In genomic region chr4:103424853-103425252, GRCh38 we compare ENCODE assay signal across 12 cellular contexts.
DNase-seq lines count a peak whose midpoint lies in the region; ATAC-seq, FAIRE-seq and TF ChIP-seq lines count a peak whose summit lies in the region.
"Had no signal": no experiment of that assay in that cellular context is flagged by ENCODE, and none has a peak within 500 bp of the region (broad histone marks: within the 10 kb centered on the region; RNA-seq: fewer than 3 reads in every experiment).

No MANE protein-coding gene starts in this region.

- no peak overlapping the region for H3K4me2 ChIP-seq in GM23248 (ENCODE audit: unreplicated experiment)
- no peak overlapping the region for H3K4me2 ChIP-seq in K562 (ENCODE audit: insufficient read depth, low read length)
- H3K4me2 ChIP-seq: smooth muscle cell had no signal

- H2AFZ ChIP-seq in GM23248 (no peak overlapping the region), K562 (ENCODE audit: low read depth, low read length) (no peak overlapping the region)

- DNase-seq in GM23248, result peak; percentile 2
- DNase-seq in LHCN-M2 (ENCODE audit: low read depth), result peak; percentile 5
- DNase-seq in K562 (ENCODE audit: extremely low read depth in 1 of 4, low spot score in 3 of 4), result no peak
- peak in 2 of 3 donors; percentile 38 to 79 for DNase-seq in right lobe of liver
- no peak for DNase-seq in medulla oblongata (ENCODE audit: extremely low spot score)
- no peak for DNase-seq in mesenteric fat pad (ENCODE audit: low spot score)
- DNase-seq: activated T-cell treated with anti-CD3 and anti-CD28 coated beads, Interleukin-2, amount 50 U/mL, for 1 hour; nephron progenitor cell; thyroid gland had no signal

- no peak for TF ChIP-seq EP300 in K562 (IDR thresholded peaks at IDR 0.05; ENCODE audit: low read length)

- H3K4me1 ChIP-seq in GM23248 (ENCODE audit: insufficient read depth), result no peaks in the 10 kb centered on the region
- H3K4me1 ChIP-seq in K562 (replicated peaks in 1 of 2; ENCODE audit: control insufficient read depth in 2 of 2, insufficient read depth in 2 of 2, low read length in 2 of 2), result no peaks in the 10 kb centered on the region
- H3K4me1 ChIP-seq in right lobe of liver, result peaks cover 0 to 19% (median 8%) of the 10 kb centered on the region in 4 donors
- H3K4me1 ChIP-seq: thyroid gland had no signal

- H3K9me3 ChIP-seq in GM23248 (ENCODE audit: low read depth), result no peaks in the 10 kb centered on the region
- H3K9me3 ChIP-seq in K562 (replicated peaks; ENCODE audit: control insufficient read depth, insufficient read depth, low read depth, low read length), result no peaks in the 10 kb centered on the region
- H3K9me3 ChIP-seq in right lobe of liver, result no peaks in the 10 kb centered on the region
- H3K9me3 ChIP-seq: thyroid gland had no signal

- BruUV-seq in K562 (replicated peaks; lab: Mats Ljungman, UMichigan), result no TSS peak

- H3K9me2 ChIP-seq in GM23248 (ENCODE audit: insufficient read depth), result no peaks in the 10 kb centered on the region

- H3K36me3 ChIP-seq in GM23248 (ENCODE audit: low read depth) (no peaks in the 10 kb centered on the region), K562 (ENCODE audit: control insufficient read depth, insufficient read depth, low read length) (no peaks in the 10 kb centered on the region), right lobe of liver (no peaks in the 10 kb centered on the region)
- H3K36me3 ChIP-seq: thyroid gland had no signal

- H3K9ac ChIP-seq in GM23248, result no peak overlapping the region
- no peak overlapping the region for H3K9ac ChIP-seq in K562 (ENCODE audit: insufficient read depth in 1 of 2, low read depth in 2 of 2, low read length in 2 of 2)

- H3K27me3 ChIP-seq in GM23248 (replicated peaks; ENCODE audit: insufficient read depth), result no peaks in the 10 kb centered on the region
- H3K27me3 ChIP-seq in K562 (ENCODE audit: control insufficient read depth in 2 of 2, insufficient read depth in 2 of 2, low read length in 2 of 2), result no peaks in the 10 kb centered on the region
- H3K27me3 ChIP-seq in right lobe of liver, result no peaks in the 10 kb centered on the region
- H3K27me3 ChIP-seq: thyroid gland had no signal

- no peaks in the 10 kb centered on the region for H3K79me2 ChIP-seq in GM23248 (ENCODE audit: insufficient read depth)
- no peaks in the 10 kb centered on the region for H3K79me2 ChIP-seq in K562 (ENCODE audit: control insufficient read depth, insufficient read depth, low read length)

- 5 to 11% methylated on average over 2 of the region's 2 CpGs for WGBS in GM23248 (ENCODE audit: low coverage in 1 of 2, low lambda C conversion rate in 2 of 2, missing lambda C conversion rate in 2 of 2), 2 experiments
- 0% methylated on average over 2 of the region's 2 CpGs for WGBS in K562 (ENCODE audit: insufficient coverage, low coverage, missing lambda C conversion rate)
- WGBS in right lobe of liver (ENCODE audit: insufficient coverage, low coverage, low lambda C conversion rate, missing lambda C conversion rate), result 7% methylated on average over 2 of the region's 2 CpGs

- in situ Hi-C loops in GM23248 (cut with MboI), result no loop called here
- in situ Hi-C loops in K562 (cut with MboI), result no loop called here

- FAIRE-seq in K562 (lab: Jason Lieb, UNC), result no peak

- no peak overlapping the region for H3K27ac ChIP-seq in GM23248
- no peak overlapping the region for H3K27ac ChIP-seq in K562 (ENCODE audit: extremely low read depth, low read depth, low read length)
- peak overlapping the region; percentile 55 to 97 (median 95) for H3K27ac ChIP-seq in right lobe of liver
- H3K27ac ChIP-seq: thyroid gland had no signal

- TF ChIP-seq CTCF in K562 (IDR thresholded peaks at IDR 0.05 in 2 of 3, conservative IDR thresholded peaks at IDR 0.05 in 1 of 3; ENCODE audit: insufficient read depth in 2 of 3, low read depth in 1 of 3, low read length in 3 of 3) (no peak), right lobe of liver (IDR thresholded peaks at IDR 0.05) (no peak)

- POLR2A ChIA-PET in K562 (lab: Yijun Ruan, JAX), result no interaction called here

- no peaks in the 10 kb centered on the region for H3F3A ChIP-seq in GM23248 (ENCODE audit: insufficient read depth)

- TF ChIP-seq POLR2A in K562 (conservative IDR thresholded peaks at IDR 0.05) (no peak), right lobe of liver (IDR thresholded peaks at IDR 0.05) (no peak)

- no peaks in the 10 kb centered on the region for H3K9me1 ChIP-seq in K562 (ENCODE audit: control insufficient read depth, insufficient read depth, low read length)

- H4K20me1 ChIP-seq in GM23248 (ENCODE audit: insufficient read depth) (no peaks in the 10 kb centered on the region; the same call in 1 of the 2 replicates), K562 (replicated peaks; ENCODE audit: control insufficient read depth, insufficient read depth, low read length) (no peaks in the 10 kb centered on the region)

- H3K4me3 ChIP-seq in GM23248 (no peak overlapping the region), K562 (no peak overlapping the region), right lobe of liver (peak overlapping the region; percentile 17 to 62 (median 61))
- H3K4me3 ChIP-seq: smooth muscle cell, thyroid gland had no signal

- no peak for TF ChIP-seq RAD21 in K562 (CRISPR knock-in tag; conservative IDR thresholded peaks at IDR 0.05 in 1 of 2, IDR thresholded peaks at IDR 0.05 in 1 of 2)

- intact Hi-C loops in K562 (cut with micrococcal nuclease), result no loop called here
- intact Hi-C loops in right lobe of liver (cut with DNase I), result no loop called here

- ATAC-seq in K562 (no peak), right lobe of liver (peak; percentile 58 to 72 (median 66)), GM21528 (IDR thresholded peaks at IDR 0.05; ENCODE audit: low FRiP score, unreplicated experiment) (no peak), HG02571 (IDR thresholded peaks at IDR 0.05; ENCODE audit: unreplicated experiment) (no peak)

- CTCF ChIA-PET in K562 (lab: Yijun Ruan, JAX; ENCODE audit: low intra/inter-chr PET ratio), result no interaction called here

TF ChIP-seq in K562, 482 proteins besides CTCF, POLR2A, EP300 and RAD21:
- TF ChIP-seq CEBPB (tag; IDR thresholded peaks at IDR 0.05), result peak; percentile 35
- TF ChIP-seq CEBPG (CRISPR knock-in tag; IDR thresholded peaks at IDR 0.05), result no peak
- TF ChIP-seq CEBPG (tag; conservative IDR thresholded peaks at IDR 0.05 in 1 of 2, IDR thresholded peaks at IDR 0.05 in 1 of 2), result peak; percentile 55 to 58; a peak in 2 of 4 replicates
- no peak for TF ChIP-seq HSF4 (CRISPR knock-in tag; IDR thresholded peaks at IDR 0.05; ENCODE audit: borderline replicate concordance)

Comparison
In these comparisons a context has a peak if more than half of its experiments do, and no peak if none do; other contexts are left out.
1. DNase-seq: peak in GM23248 (single experiment), LHCN-M2 (single experiment) and right lobe of liver (2 of 3); none in K562 (0 of 4), medulla oblongata (single experiment) and mesenteric fat pad (single experiment).
2. H3K27ac ChIP-seq: peak in right lobe of liver (3 of 3); none in GM23248 (single experiment) and K562 (single experiment).
3. H3K4me3 ChIP-seq: peak in right lobe of liver (3 of 3); none in GM23248 (single experiment) and K562 (single experiment).
4. ATAC-seq: peak in right lobe of liver (4 of 4); none in K562 (single experiment), GM21528 (single experiment) and HG02571 (single experiment).